8 cellular contexts compared by ENCODE assay signal in the genomic region with DNA sequence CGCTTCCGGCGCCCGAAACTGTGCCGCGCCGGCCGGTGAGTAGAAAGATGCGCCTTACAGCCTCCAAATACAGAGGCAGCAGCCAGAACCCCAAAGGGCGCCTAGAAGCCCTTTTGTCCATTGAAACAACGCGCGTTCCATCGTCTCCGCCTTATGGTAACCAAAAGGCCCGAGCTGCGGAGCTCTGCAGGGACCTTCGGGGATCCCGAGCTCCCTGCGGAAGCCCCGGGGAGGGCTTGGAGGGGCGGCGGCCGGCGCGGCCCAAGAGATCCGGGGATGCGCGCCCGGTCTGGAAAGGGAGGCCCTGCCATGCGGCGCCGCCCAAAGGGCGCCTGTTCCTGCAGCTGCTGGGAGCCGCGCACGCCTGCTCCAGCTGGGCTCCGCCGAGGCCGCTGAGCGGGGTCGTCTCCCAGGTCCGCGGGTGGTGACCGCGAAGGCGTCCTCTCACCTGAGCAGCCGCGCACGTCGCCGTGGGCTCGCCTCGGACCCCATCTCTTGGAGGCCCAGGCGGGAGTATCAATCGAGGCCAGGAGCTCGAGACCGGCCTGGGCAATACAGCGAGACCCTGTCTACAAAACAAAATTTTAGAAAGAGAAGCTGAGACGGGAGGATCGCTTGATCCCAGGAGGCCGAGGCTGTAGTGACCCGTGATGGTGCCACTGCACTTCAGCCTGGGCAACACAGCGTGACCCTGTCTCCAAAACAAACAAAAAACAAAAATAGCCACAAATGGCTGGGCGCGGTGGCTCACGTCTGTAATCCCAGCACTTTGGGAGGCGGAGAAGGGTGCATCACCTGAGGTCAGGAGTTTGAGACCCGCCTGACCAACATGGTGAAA. TPM values are rescaled to one million over a fixed set of nuclear protein-coding genes. Genes with fewer than 3 reads are reported as not detected.
DNase-seq lines count a peak whose midpoint lies in the region; ATAC-seq and TF ChIP-seq lines count a peak whose summit lies in the region.

No MANE protein-coding gene starts in this region.

- DNase-seq in GM03348 (ENCODE audit: low spot score): peak; percentile 71
- DNase-seq in activated naive CD4-positive, alpha-beta T cell treated with anti-CD3 and anti-CD28 coated beads, Interleukin-2, amount 50 U/mL, for 72 hours (ENCODE audit: low spot score in 2 of 2): no peak
- DNase-seq in hepatic stellate cell (ENCODE audit: low spot score): peak; percentile 54
- DNase-seq in sigmoid colon: peak; percentile 80
- no peak for DNase-seq in NCI-H446 treated with DMSO at 0.1 percent for 48 hours (lab: John Stamatoyannopoulos, UW)
- no peak for DNase-seq in NCI-H2227 treated with DMSO at 0.1 percent for 48 hours (lab: John Stamatoyannopoulos, UW)

- H3K4me1 Mint-ChIP-seq in IgD-negative memory B cell: peaks cover 30 to 43% (median 33%) of the 10 kb centered on the region in 3 donors

- peak overlapping the region; percentile 96 to 100 (median 99) for H3K27ac Mint-ChIP-seq in IgD-negative memory B cell
- peak overlapping the region; percentile 100 for H3K27ac Mint-ChIP-seq in activated naive CD4-positive, alpha-beta T cell treated with anti-CD3 and anti-CD28 coated beads, Interleukin-2, amount 50 U/mL, for 72 hours

- peaks cover 0 to 66% (median 61%) of the 10 kb centered on the region in 4 donors for H3K4me1 ChIP-seq in sigmoid colon

- peaks cover 7% of the 10 kb centered on the region for H3K36me3 Mint-ChIP-seq in IgD-negative memory B cell
- peaks cover 0 to 7% of the 10 kb centered on the region in 2 donors for H3K36me3 Mint-ChIP-seq in activated naive CD4-positive, alpha-beta T cell treated with anti-CD3 and anti-CD28 coated beads, Interleukin-2, amount 50 U/mL, for 72 hours

- no peaks in the 10 kb centered on the region for H3K27me3 Mint-ChIP-seq in IgD-negative memory B cell

- peak; percentile 24 for ATAC-seq in GM21526 (IDR thresholded peaks at IDR 0.05; ENCODE audit: low FRiP score, unreplicated experiment)
- peak; percentile 3 to 5 for ATAC-seq in activated naive CD4-positive, alpha-beta T cell treated with anti-CD3 and anti-CD28 coated beads, Interleukin-2, amount 50 U/mL, for 72 hours

- WGBS in sigmoid colon, 2 donors: 13 to 14% methylated on average over 69 of the region's 69 CpGs

- H3K36me3 ChIP-seq in sigmoid colon: no peaks in the 10 kb centered on the region

- peak overlapping the region; percentile 92 to 98 (median 97) for H3K4me3 Mint-ChIP-seq in IgD-negative memory B cell

- intact Hi-C loops in sigmoid colon (cut with DNase I): loop anchor here (10.0 kb wide), 2 partner anchors 470 to 830 kb away; a partner anchor contains a TSS

- TF ChIP-seq POLR2A in sigmoid colon (IDR thresholded peaks at IDR 0.05): no peak

- H3K27ac ChIP-seq in sigmoid colon: peak overlapping the region; percentile 91 to 99 (median 98)

- H3K9me3 ChIP-seq in sigmoid colon: no peaks in the 10 kb centered on the region

- TF ChIP-seq EP300 in sigmoid colon (IDR thresholded peaks at IDR 0.05): no peak

- H3K9me3 Mint-ChIP-seq in IgD-negative memory B cell: no peaks in the 10 kb centered on the region
- H3K9me3 Mint-ChIP-seq in activated naive CD4-positive, alpha-beta T cell treated with anti-CD3 and anti-CD28 coated beads, Interleukin-2, amount 50 U/mL, for 72 hours: no peaks in the 10 kb centered on the region

- TF ChIP-seq CTCF in sigmoid colon (IDR thresholded peaks at IDR 0.05): no peak

- H3K27me3 ChIP-seq in sigmoid colon: no peaks in the 10 kb centered on the region

- H3K4me3 ChIP-seq in sigmoid colon: peak overlapping the region; percentile 42 to 96 (median 87)

RNA-seq across cellular contexts. Expression of a gene that starts 0.8 kb away (rescaled TPM):
- 22.1 TPM for polyA plus RNA-seq in IgD-negative memory B cell
- 10 to 100 TPM; 25.3 to 36.0 TPM for total RNA-seq in activated naive CD4-positive, alpha-beta T cell treated with anti-CD3 and anti-CD28 coated beads, Interleukin-2, amount 50 U/mL, for 72 hours
- total RNA-seq in sigmoid colon: 100 to 1,000 TPM in 2 of 4 donors, 10 to 100 TPM in 2; 86.7 to 120 (median 98.4) TPM
- polyA plus RNA-seq in sigmoid colon: 10 to 100 TPM; 15.0 to 40.0 (median 16.2) TPM

RNA-seq across cellular contexts. Expression of a gene that starts 7.8 kb away (rescaled TPM):
- polyA plus RNA-seq in IgD-negative memory B cell (141 TPM), sigmoid colon (100 to 1,000 TPM in 1 of 3 donors, 10 to 100 TPM in 2; 48.0 to 137 (median 76.3) TPM)
- total RNA-seq in activated naive CD4-positive, alpha-beta T cell treated with anti-CD3 and anti-CD28 coated beads, Interleukin-2, amount 50 U/mL, for 72 hours: 10 to 100 TPM; 64.7 to 83.4 TPM
- 10 to 100 TPM; 50.0 to 62.6 (median 62.2) TPM for total RNA-seq in sigmoid colon

Comparison
In these comparisons a context has a peak if more than half of its experiments do, and no peak if none do; other contexts are left out.
1. DNase-seq: peak in GM03348 (single experiment), hepatic stellate cell (single experiment) and sigmoid colon (single experiment); none in activated naive CD4-positive, alpha-beta T cell treated with anti-CD3 and anti-CD28 coated beads, Interleukin-2, amount 50 U/mL, for 72 hours (0 of 2), NCI-H446 treated with DMSO at 0.1 percent for 48 hours (single experiment) and NCI-H2227 treated with DMSO at 0.1 percent for 48 hours (single experiment).